1 cellular context compared by ENCODE assay signal in the genomic region with DNA sequence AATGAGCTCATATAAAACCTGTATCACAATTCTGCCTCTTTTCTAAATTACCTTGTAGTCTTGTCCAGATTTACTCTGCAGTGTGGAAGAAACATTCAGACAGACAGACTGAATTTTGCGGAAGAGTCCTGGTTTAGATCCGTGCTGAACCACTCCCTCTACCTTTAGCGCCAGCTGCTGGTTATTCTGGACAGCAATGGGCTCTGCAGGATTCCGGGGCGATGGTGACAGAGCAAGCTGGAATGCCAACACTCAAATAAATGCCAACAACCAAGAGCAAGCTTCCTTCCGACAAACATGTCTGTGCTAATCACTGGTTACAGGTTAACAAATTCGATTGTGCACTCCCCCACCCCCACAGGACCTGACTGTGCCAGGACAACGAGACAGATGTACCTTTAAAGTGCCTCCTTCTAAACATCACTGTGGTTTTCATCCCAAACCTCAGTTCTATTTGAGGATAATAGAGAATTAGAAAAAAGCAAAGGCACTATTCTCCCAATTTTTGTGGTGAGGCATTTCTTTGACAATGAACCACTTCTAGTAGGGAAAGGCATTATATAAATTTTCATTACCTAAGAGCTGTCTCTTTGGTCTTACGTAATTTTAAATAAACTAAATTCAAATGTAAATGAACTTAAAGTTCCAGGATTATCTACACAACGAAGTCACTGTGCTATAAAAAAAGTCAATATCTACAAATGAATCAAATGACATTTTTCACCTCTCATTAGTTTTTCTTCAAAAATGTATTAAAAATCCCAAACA.
TF ChIP-seq lines count a peak whose summit lies in the region.

No MANE protein-coding gene starts in this region.

TF ChIP-seq in HepG2, 621 proteins besides CTCF, POLR2A, EP300 and RAD21 (continued from another document and continues in another):
- TF ChIP-seq, protein P1, sequence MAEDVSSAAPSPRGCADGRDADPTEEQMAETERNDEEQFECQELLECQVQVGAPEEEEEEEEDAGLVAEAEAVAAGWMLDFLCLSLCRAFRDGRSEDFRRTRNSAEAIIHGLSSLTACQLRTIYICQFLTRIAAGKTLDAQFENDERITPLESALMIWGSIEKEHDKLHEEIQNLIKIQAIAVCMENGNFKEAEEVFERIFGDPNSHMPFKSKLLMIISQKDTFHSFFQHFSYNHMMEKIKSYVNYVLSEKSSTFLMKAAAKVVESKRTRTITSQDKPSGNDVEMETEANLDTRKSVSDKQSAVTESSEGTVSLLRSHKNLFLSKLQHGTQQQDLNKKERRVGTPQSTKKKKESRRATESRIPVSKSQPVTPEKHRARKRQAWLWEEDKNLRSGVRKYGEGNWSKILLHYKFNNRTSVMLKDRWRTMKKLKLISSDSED (CRISPR knock-in tag; IDR thresholded peaks at IDR 0.05), result no peak
- TF ChIP-seq SRY (CRISPR knock-in tag; IDR thresholded peaks at IDR 0.05), result no peak
- TF ChIP-seq, protein P2, sequence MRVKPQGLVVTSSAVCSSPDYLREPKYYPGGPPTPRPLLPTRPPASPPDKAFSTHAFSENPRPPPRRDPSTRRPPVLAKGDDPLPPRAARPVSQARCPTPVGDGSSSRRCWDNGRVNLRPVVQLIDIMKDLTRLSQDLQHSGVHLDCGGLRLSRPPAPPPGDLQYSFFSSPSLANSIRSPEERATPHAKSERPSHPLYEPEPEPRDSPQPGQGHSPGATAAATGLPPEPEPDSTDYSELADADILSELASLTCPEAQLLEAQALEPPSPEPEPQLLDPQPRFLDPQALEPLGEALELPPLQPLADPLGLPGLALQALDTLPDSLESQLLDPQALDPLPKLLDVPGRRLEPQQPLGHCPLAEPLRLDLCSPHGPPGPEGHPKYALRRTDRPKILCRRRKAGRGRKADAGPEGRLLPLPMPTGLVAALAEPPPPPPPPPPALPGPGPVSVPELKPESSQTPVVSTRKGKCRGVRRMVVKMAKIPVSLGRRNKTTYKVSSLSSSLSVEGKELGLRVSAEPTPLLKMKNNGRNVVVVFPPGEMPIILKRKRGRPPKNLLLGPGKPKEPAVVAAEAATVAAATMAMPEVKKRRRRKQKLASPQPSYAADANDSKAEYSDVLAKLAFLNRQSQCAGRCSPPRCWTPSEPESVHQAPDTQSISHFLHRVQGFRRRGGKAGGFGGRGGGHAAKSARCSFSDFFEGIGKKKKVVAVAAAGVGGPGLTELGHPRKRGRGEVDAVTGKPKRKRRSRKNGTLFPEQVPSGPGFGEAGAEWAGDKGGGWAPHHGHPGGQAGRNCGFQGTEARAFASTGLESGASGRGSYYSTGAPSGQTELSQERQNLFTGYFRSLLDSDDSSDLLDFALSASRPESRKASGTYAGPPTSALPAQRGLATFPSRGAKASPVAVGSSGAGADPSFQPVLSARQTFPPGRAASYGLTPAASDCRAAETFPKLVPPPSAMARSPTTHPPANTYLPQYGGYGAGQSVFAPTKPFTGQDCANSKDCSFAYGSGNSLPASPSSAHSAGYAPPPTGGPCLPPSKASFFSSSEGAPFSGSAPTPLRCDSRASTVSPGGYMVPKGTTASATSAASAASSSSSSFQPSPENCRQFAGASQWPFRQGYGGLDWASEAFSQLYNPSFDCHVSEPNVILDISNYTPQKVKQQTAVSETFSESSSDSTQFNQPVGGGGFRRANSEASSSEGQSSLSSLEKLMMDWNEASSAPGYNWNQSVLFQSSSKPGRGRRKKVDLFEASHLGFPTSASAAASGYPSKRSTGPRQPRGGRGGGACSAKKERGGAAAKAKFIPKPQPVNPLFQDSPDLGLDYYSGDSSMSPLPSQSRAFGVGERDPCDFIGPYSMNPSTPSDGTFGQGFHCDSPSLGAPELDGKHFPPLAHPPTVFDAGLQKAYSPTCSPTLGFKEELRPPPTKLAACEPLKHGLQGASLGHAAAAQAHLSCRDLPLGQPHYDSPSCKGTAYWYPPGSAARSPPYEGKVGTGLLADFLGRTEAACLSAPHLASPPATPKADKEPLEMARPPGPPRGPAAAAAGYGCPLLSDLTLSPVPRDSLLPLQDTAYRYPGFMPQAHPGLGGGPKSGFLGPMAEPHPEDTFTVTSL (CRISPR knock-in tag; IDR thresholded peaks at IDR 0.05; ENCODE audit: borderline replicate concordance), result peak; percentile 25; the same call in 1 of the 2 replicates
- TF ChIP-seq ZNF30 (CRISPR knock-in tag; IDR thresholded peaks at IDR 0.05), result no peak
- no peak for TF ChIP-seq CREM (IDR thresholded peaks at IDR 0.05)
- TF ChIP-seq CREM (CRISPR knock-in tag; IDR thresholded peaks at IDR 0.05), result no peak
- TF ChIP-seq, protein P3, sequence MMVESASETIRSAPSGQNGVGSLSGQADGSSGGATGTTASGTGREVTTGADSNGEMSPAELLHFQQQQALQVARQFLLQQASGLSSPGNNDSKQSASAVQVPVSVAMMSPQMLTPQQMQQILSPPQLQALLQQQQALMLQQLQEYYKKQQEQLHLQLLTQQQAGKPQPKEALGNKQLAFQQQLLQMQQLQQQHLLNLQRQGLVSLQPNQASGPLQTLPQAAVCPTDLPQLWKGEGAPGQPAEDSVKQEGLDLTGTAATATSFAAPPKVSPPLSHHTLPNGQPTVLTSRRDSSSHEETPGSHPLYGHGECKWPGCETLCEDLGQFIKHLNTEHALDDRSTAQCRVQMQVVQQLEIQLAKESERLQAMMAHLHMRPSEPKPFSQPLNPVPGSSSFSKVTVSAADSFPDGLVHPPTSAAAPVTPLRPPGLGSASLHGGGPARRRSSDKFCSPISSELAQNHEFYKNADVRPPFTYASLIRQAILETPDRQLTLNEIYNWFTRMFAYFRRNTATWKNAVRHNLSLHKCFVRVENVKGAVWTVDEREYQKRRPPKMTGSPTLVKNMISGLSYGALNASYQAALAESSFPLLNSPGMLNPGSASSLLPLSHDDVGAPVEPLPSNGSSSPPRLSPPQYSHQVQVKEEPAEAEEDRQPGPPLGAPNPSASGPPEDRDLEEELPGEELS (CRISPR knock-in tag; IDR thresholded peaks at IDR 0.05), result peak; percentile 66
- TF ChIP-seq SMAD9 (CRISPR knock-in tag; IDR thresholded peaks at IDR 0.05), result no peak
- TF ChIP-seq TBX3 (IDR thresholded peaks at IDR 0.05; ENCODE audit: borderline replicate concordance), result no peak
- no peak for TF ChIP-seq DR1 (CRISPR knock-in tag; IDR thresholded peaks at IDR 0.05)
- no peak for TF ChIP-seq GZF1 (CRISPR knock-in tag; IDR thresholded peaks at IDR 0.05)
- no peak for TF ChIP-seq NFKB2 (CRISPR knock-in tag; IDR thresholded peaks at IDR 0.05; ENCODE audit: borderline replicate concordance)
- TF ChIP-seq RNF2 (conservative IDR thresholded peaks at IDR 0.05; ENCODE audit: low read depth), result no peak
- TF ChIP-seq ZNF737 (CRISPR knock-in tag; IDR thresholded peaks at IDR 0.05; ENCODE audit: borderline replicate concordance), result no peak
- TF ChIP-seq ZNF232 (CRISPR knock-in tag; IDR thresholded peaks at IDR 0.05; ENCODE audit: borderline replicate concordance), result no peak
- TF ChIP-seq ZNF567 (CRISPR knock-in tag; IDR thresholded peaks at IDR 0.05; ENCODE audit: borderline replicate concordance), result 0 out of 2 replicates have a peak, but pooled peaks have one; percentile 58
- TF ChIP-seq IKZF4 (CRISPR knock-in tag; IDR thresholded peaks at IDR 0.05; ENCODE audit: borderline replicate concordance, low read depth, not compliant biosample characterization), result no peak
- peak; percentile 64; the same call in 1 of the 2 replicates for TF ChIP-seq ZNF792 (CRISPR knock-in tag; IDR thresholded peaks at IDR 0.05)
- TF ChIP-seq FLYWCH1 (CRISPR knock-in tag; IDR thresholded peaks at IDR 0.05), result no peak
- peak; percentile 81; the same call in 1 of the 2 replicates for TF ChIP-seq ZSCAN9 (CRISPR knock-in tag; IDR thresholded peaks at IDR 0.05; ENCODE audit: borderline replicate concordance)
- TF ChIP-seq NFE2L2 (IDR thresholded peaks at IDR 0.05; ENCODE audit: low read length), result no peak
- TF ChIP-seq GATA4 (IDR thresholded peaks at IDR 0.05; ENCODE audit: borderline replicate concordance, low read depth), result no peak
- TF ChIP-seq KAT8 (CRISPR knock-in tag; IDR thresholded peaks at IDR 0.05), result peak; percentile 73
- no peak for TF ChIP-seq NFIB (CRISPR knock-in tag; IDR thresholded peaks at IDR 0.05; ENCODE audit: borderline replicate concordance)
- TF ChIP-seq FUBP1 (CRISPR knock-in tag; IDR thresholded peaks at IDR 0.05; ENCODE audit: borderline replicate concordance), result no peak
- no peak for TF ChIP-seq HHEX (CRISPR knock-in tag; IDR thresholded peaks at IDR 0.05)
- TF ChIP-seq CENPX (CRISPR knock-in tag; IDR thresholded peaks at IDR 0.05), result no peak
- TF ChIP-seq E2F5 (CRISPR knock-in tag; conservative IDR thresholded peaks at IDR 0.05), result no peak
- TF ChIP-seq FOXK2 (IDR thresholded peaks at IDR 0.05), result no peak
- no peak for TF ChIP-seq PCBP2 (optimal IDR thresholded peaks at IDR 0.05; ENCODE audit: low read depth, low read length, poor library complexity, severe bottlenecking)
- TF ChIP-seq, protein P4, sequence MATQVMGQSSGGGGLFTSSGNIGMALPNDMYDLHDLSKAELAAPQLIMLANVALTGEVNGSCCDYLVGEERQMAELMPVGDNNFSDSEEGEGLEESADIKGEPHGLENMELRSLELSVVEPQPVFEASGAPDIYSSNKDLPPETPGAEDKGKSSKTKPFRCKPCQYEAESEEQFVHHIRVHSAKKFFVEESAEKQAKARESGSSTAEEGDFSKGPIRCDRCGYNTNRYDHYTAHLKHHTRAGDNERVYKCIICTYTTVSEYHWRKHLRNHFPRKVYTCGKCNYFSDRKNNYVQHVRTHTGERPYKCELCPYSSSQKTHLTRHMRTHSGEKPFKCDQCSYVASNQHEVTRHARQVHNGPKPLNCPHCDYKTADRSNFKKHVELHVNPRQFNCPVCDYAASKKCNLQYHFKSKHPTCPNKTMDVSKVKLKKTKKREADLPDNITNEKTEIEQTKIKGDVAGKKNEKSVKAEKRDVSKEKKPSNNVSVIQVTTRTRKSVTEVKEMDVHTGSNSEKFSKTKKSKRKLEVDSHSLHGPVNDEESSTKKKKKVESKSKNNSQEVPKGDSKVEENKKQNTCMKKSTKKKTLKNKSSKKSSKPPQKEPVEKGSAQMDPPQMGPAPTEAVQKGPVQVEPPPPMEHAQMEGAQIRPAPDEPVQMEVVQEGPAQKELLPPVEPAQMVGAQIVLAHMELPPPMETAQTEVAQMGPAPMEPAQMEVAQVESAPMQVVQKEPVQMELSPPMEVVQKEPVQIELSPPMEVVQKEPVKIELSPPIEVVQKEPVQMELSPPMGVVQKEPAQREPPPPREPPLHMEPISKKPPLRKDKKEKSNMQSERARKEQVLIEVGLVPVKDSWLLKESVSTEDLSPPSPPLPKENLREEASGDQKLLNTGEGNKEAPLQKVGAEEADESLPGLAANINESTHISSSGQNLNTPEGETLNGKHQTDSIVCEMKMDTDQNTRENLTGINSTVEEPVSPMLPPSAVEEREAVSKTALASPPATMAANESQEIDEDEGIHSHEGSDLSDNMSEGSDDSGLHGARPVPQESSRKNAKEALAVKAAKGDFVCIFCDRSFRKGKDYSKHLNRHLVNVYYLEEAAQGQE (IDR thresholded peaks at IDR 0.05; ENCODE audit: borderline replicate concordance in 1 of 2, low read depth in 1 of 2, low read length in 2 of 2), result no peak
- TF ChIP-seq CREB1 (IDR thresholded peaks at IDR 0.05), result no peak
- peak; percentile 61; the same call in 1 of the 2 replicates for TF ChIP-seq CREB1 (CRISPR knock-in tag; IDR thresholded peaks at IDR 0.05)
- no peak for TF ChIP-seq KDM5A (IDR thresholded peaks at IDR 0.05; ENCODE audit: borderline replicate concordance, low read length)
